Comparison of ENCODE assay signal across 1 cellular context in the genomic region with DNA sequence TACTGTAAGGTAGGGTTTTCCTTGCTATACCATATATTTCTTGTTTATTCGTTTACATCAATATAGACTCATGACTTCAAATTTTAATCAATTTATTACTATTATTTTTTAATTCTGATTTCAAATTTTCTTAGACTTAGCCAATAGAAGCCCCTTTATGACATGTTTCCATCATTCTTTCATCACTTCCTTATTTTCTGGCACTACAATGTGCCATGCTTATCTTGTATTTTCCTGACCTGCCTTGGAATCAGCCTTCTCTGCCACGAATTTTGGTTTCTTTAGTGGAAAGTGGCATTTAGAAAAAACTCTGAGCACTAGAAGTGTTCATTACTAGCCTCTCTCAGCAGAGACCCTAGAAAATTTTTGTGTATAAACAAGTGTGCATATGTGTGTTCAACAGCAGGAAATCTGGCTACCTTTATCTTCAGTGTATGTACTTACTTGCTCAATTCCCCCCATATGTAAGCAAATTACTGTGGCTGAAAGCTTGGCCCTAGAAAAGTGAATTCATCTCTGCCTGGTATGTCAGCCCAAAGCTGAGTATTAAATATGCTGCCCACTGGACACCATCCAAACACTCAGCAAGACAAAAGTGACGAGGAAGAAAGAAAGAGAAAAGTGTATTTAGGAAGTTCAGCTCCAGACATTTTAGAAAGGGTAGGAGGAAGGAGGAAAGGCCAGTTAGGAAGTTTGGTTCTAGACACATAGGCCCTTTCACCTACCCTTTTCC.
TF ChIP-seq lines count a peak whose summit lies in the region.

No MANE protein-coding gene starts in this region.

TF ChIP-seq in HepG2, 621 proteins besides CTCF, POLR2A, EP300 and RAD21 (continued from another document and continues in another):
- TF ChIP-seq ZBTB7B (CRISPR knock-in tag; IDR thresholded peaks at IDR 0.05) (no peak), MATR3 (CRISPR knock-in tag; IDR thresholded peaks at IDR 0.05) (no peak), HMG20A (CRISPR knock-in tag; IDR thresholded peaks at IDR 0.05; ENCODE audit: borderline replicate concordance) (0 out of 2 replicates have a peak, but pooled peaks have one; percentile 10), MTF1 (CRISPR knock-in tag; IDR thresholded peaks at IDR 0.05) (no peak), SOX13 (IDR thresholded peaks at IDR 0.05) (no peak), SOX13 (CRISPR knock-in tag; conservative IDR thresholded peaks at IDR 0.05 in 1 of 2, IDR thresholded peaks at IDR 0.05 in 1 of 2) (no peak; a peak in 1 of 4 replicates), ZNF577 (CRISPR knock-in tag; IDR thresholded peaks at IDR 0.05; ENCODE audit: borderline replicate concordance, low read depth) (no peak), MBD4 (IDR thresholded peaks at IDR 0.05; ENCODE audit: borderline replicate concordance, low read length) (no peak), DNMT1 (CRISPR knock-in tag; IDR thresholded peaks at IDR 0.05) (no peak), REXO4 (CRISPR knock-in tag; IDR thresholded peaks at IDR 0.05; ENCODE audit: borderline replicate concordance) (no peak), KAT2B (IDR thresholded peaks at IDR 0.05; ENCODE audit: borderline replicate concordance, low read depth, low read length) (no peak), ZC3H13 (CRISPR knock-in tag; IDR thresholded peaks at IDR 0.05) (no peak), ONECUT2 (CRISPR knock-in tag; IDR thresholded peaks at IDR 0.05) (no peak), ELF4 (CRISPR knock-in tag; IDR thresholded peaks at IDR 0.05; ENCODE audit: borderline replicate concordance) (no peak), ZNF431 (CRISPR knock-in tag; IDR thresholded peaks at IDR 0.05; ENCODE audit: borderline replicate concordance, low read depth) (no peak), ZMAT3 (CRISPR knock-in tag; conservative IDR thresholded peaks at IDR 0.05) (no peak), JARID2 (CRISPR knock-in tag; IDR thresholded peaks at IDR 0.05; ENCODE audit: insufficient replicate concordance) (no peak), ZNF772 (CRISPR knock-in tag; IDR thresholded peaks at IDR 0.05) (peak; percentile 31; the same call in 1 of the 2 replicates), HMG20B (CRISPR knock-in tag; conservative IDR thresholded peaks at IDR 0.05) (0 out of 2 replicates have a peak, but pooled peaks have one; percentile 15), KDM5A (IDR thresholded peaks at IDR 0.05; ENCODE audit: borderline replicate concordance, low read length) (no peak), NCOA2 (CRISPR knock-in tag; IDR thresholded peaks at IDR 0.05) (peak; percentile 19; the same call in 1 of the 2 replicates), ZNF616 (CRISPR knock-in tag; IDR thresholded peaks at IDR 0.05; ENCODE audit: low read depth) (no peak), TAF1 (CRISPR knock-in tag; IDR thresholded peaks at IDR 0.05) (no peak), THAP11 (CRISPR knock-in tag; IDR thresholded peaks at IDR 0.05) (no peak), ZNF768 (CRISPR knock-in tag; IDR thresholded peaks at IDR 0.05) (no peak), BRD4 (CRISPR knock-in tag; IDR thresholded peaks at IDR 0.05) (no peak), ZNF746 (CRISPR knock-in tag; IDR thresholded peaks at IDR 0.05) (no peak), ZNF569 (CRISPR knock-in tag; IDR thresholded peaks at IDR 0.05; ENCODE audit: borderline replicate concordance) (no peak), FIP1L1 (IDR thresholded peaks at IDR 0.05; ENCODE audit: borderline replicate concordance, insufficient read depth, low read depth, low read length) (no peak), DPF2 (CRISPR knock-in tag; IDR thresholded peaks at IDR 0.05; ENCODE audit: borderline replicate concordance, low read depth) (0 out of 2 replicates have a peak, but pooled peaks have one; percentile 34), HNRNPLL (IDR thresholded peaks at IDR 0.05; ENCODE audit: low read depth, low read length, poor library complexity, severe bottlenecking) (no peak), SAP130 (CRISPR knock-in tag; IDR thresholded peaks at IDR 0.05; ENCODE audit: low read depth) (peak; percentile 62), ETV6 (CRISPR knock-in tag; conservative IDR thresholded peaks at IDR 0.05) (no peak), ZNF629 (CRISPR knock-in tag; conservative IDR thresholded peaks at IDR 0.05) (no peak), YEATS2 (CRISPR knock-in tag; IDR thresholded peaks at IDR 0.05; ENCODE audit: borderline replicate concordance) (no peak)
- TF ChIP-seq, protein P1, sequence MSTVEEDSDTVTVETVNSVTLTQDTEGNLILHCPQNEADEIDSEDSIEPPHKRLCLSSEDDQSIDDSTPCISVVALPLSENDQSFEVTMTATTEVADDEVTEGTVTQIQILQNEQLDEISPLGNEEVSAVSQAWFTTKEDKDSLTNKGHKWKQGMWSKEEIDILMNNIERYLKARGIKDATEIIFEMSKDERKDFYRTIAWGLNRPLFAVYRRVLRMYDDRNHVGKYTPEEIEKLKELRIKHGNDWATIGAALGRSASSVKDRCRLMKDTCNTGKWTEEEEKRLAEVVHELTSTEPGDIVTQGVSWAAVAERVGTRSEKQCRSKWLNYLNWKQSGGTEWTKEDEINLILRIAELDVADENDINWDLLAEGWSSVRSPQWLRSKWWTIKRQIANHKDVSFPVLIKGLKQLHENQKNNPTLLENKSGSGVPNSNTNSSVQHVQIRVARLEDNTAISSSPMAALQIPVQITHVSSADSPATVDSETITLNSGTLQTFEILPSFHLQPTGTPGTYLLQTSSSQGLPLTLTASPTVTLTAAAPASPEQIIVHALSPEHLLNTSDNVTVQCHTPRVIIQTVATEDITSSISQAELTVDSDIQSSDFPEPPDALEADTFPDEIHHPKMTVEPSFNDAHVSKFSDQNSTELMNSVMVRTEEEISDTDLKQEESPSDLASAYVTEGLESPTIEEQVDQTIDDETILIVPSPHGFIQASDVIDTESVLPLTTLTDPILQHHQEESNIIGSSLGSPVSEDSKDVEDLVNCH (CRISPR knock-in tag; IDR thresholded peaks at IDR 0.05): no peak
- TF ChIP-seq, protein P2, sequence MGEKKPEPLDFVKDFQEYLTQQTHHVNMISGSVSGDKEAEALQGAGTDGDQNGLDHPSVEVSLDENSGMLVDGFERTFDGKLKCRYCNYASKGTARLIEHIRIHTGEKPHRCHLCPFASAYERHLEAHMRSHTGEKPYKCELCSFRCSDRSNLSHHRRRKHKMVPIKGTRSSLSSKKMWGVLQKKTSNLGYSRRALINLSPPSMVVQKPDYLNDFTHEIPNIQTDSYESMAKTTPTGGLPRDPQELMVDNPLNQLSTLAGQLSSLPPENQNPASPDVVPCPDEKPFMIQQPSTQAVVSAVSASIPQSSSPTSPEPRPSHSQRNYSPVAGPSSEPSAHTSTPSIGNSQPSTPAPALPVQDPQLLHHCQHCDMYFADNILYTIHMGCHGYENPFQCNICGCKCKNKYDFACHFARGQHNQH (CRISPR knock-in tag; IDR thresholded peaks at IDR 0.05): no peak
- TF ChIP-seq, protein P3, sequence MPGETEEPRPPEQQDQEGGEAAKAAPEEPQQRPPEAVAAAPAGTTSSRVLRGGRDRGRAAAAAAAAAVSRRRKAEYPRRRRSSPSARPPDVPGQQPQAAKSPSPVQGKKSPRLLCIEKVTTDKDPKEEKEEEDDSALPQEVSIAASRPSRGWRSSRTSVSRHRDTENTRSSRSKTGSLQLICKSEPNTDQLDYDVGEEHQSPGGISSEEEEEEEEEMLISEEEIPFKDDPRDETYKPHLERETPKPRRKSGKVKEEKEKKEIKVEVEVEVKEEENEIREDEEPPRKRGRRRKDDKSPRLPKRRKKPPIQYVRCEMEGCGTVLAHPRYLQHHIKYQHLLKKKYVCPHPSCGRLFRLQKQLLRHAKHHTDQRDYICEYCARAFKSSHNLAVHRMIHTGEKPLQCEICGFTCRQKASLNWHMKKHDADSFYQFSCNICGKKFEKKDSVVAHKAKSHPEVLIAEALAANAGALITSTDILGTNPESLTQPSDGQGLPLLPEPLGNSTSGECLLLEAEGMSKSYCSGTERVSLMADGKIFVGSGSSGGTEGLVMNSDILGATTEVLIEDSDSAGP (CRISPR knock-in tag; IDR thresholded peaks at IDR 0.05; ENCODE audit: borderline replicate concordance): no peak
- TF ChIP-seq, protein P4, sequence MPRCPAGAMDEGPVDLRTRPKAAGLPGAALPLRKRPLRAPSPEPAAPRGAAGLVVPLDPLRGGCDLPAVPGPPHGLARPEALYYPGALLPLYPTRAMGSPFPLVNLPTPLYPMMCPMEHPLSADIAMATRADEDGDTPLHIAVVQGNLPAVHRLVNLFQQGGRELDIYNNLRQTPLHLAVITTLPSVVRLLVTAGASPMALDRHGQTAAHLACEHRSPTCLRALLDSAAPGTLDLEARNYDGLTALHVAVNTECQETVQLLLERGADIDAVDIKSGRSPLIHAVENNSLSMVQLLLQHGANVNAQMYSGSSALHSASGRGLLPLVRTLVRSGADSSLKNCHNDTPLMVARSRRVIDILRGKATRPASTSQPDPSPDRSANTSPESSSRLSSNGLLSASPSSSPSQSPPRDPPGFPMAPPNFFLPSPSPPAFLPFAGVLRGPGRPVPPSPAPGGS (CRISPR knock-in tag; IDR thresholded peaks at IDR 0.05): no peak
- TF ChIP-seq, protein P5, sequence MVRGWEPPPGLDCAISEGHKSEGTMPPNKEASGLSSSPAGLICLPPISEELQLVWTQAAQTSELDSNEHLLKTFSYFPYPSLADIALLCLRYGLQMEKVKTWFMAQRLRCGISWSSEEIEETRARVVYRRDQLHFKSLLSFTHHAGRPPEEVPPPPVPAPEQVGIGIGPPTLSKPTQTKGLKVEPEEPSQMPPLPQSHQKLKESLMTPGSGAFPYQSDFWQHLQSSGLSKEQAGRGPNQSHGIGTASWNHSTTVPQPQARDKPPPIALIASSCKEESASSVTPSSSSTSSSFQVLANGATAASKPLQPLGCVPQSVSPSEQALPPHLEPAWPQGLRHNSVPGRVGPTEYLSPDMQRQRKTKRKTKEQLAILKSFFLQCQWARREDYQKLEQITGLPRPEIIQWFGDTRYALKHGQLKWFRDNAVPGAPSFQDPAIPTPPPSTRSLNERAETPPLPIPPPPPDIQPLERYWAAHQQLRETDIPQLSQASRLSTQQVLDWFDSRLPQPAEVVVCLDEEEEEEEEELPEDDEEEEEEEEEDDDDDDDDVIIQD (CRISPR knock-in tag; IDR thresholded peaks at IDR 0.05; ENCODE audit: low read depth): peak; percentile 49; the same call in 1 of the 2 replicates
- TF ChIP-seq, protein P6, sequence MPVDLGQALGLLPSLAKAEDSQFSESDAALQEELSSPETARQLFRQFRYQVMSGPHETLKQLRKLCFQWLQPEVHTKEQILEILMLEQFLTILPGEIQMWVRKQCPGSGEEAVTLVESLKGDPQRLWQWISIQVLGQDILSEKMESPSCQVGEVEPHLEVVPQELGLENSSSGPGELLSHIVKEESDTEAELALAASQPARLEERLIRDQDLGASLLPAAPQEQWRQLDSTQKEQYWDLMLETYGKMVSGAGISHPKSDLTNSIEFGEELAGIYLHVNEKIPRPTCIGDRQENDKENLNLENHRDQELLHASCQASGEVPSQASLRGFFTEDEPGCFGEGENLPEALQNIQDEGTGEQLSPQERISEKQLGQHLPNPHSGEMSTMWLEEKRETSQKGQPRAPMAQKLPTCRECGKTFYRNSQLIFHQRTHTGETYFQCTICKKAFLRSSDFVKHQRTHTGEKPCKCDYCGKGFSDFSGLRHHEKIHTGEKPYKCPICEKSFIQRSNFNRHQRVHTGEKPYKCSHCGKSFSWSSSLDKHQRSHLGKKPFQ (CRISPR knock-in tag; IDR thresholded peaks at IDR 0.05; ENCODE audit: insufficient replicate concordance): no peak
- TF ChIP-seq, protein P7, sequence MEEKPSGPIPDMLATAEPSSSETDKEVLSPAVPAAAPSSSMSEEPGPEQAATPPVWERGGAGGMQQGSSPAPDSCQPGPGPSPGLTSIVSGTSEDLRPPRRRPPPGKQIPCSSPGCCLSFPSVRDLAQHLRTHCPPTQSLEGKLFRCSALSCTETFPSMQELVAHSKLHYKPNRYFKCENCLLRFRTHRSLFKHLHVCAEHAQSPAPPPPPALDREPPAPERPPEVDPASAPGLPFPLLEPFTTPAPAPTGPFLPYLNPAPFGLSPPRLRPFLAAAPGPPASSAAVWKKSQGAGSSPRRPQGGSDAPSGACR (CRISPR knock-in tag; IDR thresholded peaks at IDR 0.05): no peak
- TF ChIP-seq, protein P8, sequence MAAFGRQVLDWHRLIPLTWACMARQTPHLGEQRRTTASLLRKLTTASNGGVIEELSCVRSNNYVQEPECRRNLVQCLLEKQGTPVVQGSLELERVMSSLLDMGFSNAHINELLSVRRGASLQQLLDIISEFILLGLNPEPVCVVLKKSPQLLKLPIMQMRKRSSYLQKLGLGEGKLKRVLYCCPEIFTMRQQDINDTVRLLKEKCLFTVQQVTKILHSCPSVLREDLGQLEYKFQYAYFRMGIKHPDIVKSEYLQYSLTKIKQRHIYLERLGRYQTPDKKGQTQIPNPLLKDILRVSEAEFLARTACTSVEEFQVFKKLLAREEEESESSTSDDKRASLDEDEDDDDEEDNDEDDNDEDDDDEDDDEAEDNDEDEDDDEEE (CRISPR knock-in tag; IDR thresholded peaks at IDR 0.05): no peak
- TF ChIP-seq, protein P9, sequence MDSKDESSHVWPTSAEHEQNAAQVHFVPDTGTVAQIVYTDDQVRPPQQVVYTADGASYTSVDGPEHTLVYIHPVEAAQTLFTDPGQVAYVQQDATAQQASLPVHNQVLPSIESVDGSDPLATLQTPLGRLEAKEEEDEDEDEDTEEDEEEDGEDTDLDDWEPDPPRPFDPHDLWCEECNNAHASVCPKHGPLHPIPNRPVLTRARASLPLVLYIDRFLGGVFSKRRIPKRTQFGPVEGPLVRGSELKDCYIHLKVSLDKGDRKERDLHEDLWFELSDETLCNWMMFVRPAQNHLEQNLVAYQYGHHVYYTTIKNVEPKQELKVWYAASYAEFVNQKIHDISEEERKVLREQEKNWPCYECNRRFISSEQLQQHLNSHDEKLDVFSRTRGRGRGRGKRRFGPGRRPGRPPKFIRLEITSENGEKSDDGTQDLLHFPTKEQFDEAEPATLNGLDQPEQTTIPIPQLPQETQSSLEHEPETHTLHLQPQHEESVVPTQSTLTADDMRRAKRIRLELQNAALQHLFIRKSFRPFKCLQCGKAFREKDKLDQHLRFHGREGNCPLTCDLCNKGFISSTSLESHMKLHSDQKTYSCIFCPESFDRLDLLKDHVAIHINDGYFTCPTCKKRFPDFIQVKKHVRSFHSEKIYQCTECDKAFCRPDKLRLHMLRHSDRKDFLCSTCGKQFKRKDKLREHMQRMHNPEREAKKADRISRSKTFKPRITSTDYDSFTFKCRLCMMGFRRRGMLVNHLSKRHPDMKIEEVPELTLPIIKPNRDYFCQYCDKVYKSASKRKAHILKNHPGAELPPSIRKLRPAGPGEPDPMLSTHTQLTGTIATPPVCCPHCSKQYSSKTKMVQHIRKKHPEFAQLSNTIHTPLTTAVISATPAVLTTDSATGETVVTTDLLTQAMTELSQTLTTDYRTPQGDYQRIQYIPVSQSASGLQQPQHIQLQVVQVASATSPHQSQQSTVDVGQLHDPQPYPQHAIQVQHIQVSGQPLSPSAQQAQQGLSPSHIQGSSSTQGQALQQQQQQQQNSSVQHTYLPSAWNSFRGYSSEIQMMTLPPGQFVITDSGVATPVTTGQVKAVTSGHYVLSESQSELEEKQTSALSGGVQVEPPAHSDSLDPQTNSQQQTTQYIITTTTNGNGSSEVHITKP (CRISPR knock-in tag; IDR thresholded peaks at IDR 0.05; ENCODE audit: low read depth): no peak
- TF ChIP-seq, protein P10, sequence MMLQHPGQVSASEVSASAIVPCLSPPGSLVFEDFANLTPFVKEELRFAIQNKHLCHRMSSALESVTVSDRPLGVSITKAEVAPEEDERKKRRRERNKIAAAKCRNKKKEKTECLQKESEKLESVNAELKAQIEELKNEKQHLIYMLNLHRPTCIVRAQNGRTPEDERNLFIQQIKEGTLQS (CRISPR knock-in tag; IDR thresholded peaks at IDR 0.05): no peak
